In the genomic region with DNA sequence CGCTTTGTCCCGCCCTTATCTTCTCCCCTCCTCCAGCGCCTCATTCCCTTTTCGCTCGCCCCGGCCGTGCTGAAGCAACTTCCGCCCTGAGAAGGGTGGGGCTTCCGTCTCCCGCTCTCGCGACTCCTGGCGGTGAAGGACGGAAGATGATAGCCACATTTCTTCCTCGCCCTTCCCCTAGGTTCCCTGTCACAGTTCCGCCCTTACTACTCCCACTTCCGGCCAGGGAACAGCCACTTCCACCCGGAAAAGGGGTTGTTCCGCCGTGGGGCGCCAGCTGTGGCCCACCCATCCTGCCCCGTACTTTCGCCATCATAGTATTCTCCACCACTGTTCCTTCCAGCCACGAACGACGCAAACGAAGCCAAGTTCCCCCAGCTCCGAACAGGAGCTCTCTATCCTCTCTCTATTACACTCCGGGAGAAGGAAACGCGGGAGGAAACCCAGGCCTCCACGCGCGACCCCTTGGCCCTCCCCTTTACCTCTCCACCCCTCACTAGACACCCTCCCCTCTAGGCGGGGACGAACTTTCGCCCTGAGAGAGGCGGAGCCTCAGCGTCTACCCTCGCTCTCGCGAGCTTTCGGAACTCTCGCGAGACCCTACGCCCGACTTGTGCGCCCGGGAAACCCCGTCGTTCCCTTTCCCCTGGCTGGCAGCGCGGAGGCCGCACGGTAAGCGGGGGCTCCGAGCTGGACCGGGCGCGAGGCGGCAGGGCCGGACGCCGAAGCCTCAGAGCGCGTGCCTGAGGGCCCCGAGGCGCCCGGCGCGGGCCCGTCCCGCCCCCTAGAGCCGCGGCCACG, we compare ENCODE assay signal across 8 cellular contexts. TPM values are rescaled to one million over a fixed set of nuclear protein-coding genes. Genes with fewer than 3 reads are reported as not detected.
DNase-seq lines count a peak whose midpoint lies in the region; ATAC-seq, FAIRE-seq and TF ChIP-seq lines count a peak whose summit lies in the region.

A gene (plus strand): TSS at position 638 of the 801 bp plus-strand sequence. CDS start 520 bp downstream, outside the sequence.

- peak within 1 kb of the TSS; percentile 38 for H2BK120ac ChIP-seq in H1 (replicated peaks; ENCODE audit: low read depth, low read length)
- H2BK120ac ChIP-seq in mesenchymal stem cell (ENCODE audit: low read depth, low read length): peak within 1 kb of the TSS; percentile 88

- H3K27ac Mint-ChIP-seq in activated CD8-positive, alpha-beta memory T cell treated with anti-CD3 and anti-CD28 coated beads, Interleukin-2, amount 10 ng/mL, durations not matched to agents 7 days and 5 days: peak within 1 kb of the TSS; percentile 94

- peak within 1 kb of the TSS; percentile 87 for H3K4me3 Mint-ChIP-seq in activated CD8-positive, alpha-beta memory T cell treated with anti-CD3 and anti-CD28 coated beads, Interleukin-2, amount 10 ng/mL, durations not matched to agents 7 days and 5 days

- no peak for TF ChIP-seq EP300 in H1 (IDR thresholded peaks at IDR 0.05; ENCODE audit: borderline replicate concordance in 1 of 2, low read depth in 2 of 2, low read length in 2 of 2)

- peaks cover 2% of the 10 kb centered on the region for H3K27me3 Mint-ChIP-seq in activated CD8-positive, alpha-beta memory T cell treated with anti-CD3 and anti-CD28 coated beads, Interleukin-2, amount 10 ng/mL, durations not matched to agents 7 days and 5 days

- peak; percentile 71 for ATAC-seq in GM21390 (IDR thresholded peaks at IDR 0.05; ENCODE audit: unreplicated experiment)
- peak; percentile 87 for ATAC-seq in activated CD8-positive, alpha-beta memory T cell treated with anti-CD3 and anti-CD28 coated beads, Interleukin-2, amount 10 ng/mL, durations not matched to agents 7 days and 5 days

- no peak within 1 kb of the TSS for H2BK20ac ChIP-seq in H1 (ENCODE audit: low read length)

- H3K9me3 Mint-ChIP-seq in activated CD8-positive, alpha-beta memory T cell treated with anti-CD3 and anti-CD28 coated beads, Interleukin-2, amount 10 ng/mL, durations not matched to agents 7 days and 5 days (ENCODE audit: low read depth): no peaks in the 10 kb centered on the region

- H3K18ac ChIP-seq in H1 (ENCODE audit: extremely low read depth, low read length): peak within 1 kb of the TSS; percentile 92
- H3K18ac ChIP-seq in mesenchymal stem cell (ENCODE audit: low read depth in 1 of 2, low read length in 2 of 2): peak within 1 kb of the TSS; percentile 85 to 94

- DNase-seq in D341Med (ENCODE audit: low spot score) (peak; percentile 96), NT2/D1 (ENCODE audit: low read depth, low spot score) (peak; percentile 94), H1 (ENCODE audit: low read depth in 1 of 2, low spot score in 2 of 2) (peak; percentile 98 to 99), mesenchymal stem cell (peak; percentile 99)
- DNase-seq in activated CD8-positive, alpha-beta memory T cell treated with anti-CD3 and anti-CD28 coated beads, Interleukin-2, amount 10 ng/mL, durations not matched to agents 7 days and 5 days: peak; percentile 99
- DNase-seq in stimulated activated CD8-positive, alpha-beta memory T cell treated with anti-CD3 and anti-CD28 coated beads, Interleukin-12 subunit alpha, Interleukin-12 subunit beta, amount 100 ng/mL, for 4 hours (ENCODE audit: low read depth): peak; percentile 97

- peak within 1 kb of the TSS; percentile 93 for H3K56ac ChIP-seq in H1 (replicated peaks; ENCODE audit: insufficient read length, low read depth, low read length)

- H3K79me2 ChIP-seq in H1 (ENCODE audit: control insufficient read depth in 1 of 2, insufficient read depth in 2 of 2, low read length in 2 of 2): peaks cover 22 to 47% of the 10 kb centered on the region in 2 experiments

- no peak within 1 kb of the TSS for H3K14ac ChIP-seq in H1 (ENCODE audit: insufficient read length)
- peak within 1 kb of the TSS; percentile 89 to 93 for H3K14ac ChIP-seq in mesenchymal stem cell (ENCODE audit: low read length in 2 of 2)

- H2BK15ac ChIP-seq in H1 (ENCODE audit: low read length): peak within 1 kb of the TSS; percentile 36; the same call in 1 of the 2 replicates
- peak within 1 kb of the TSS; percentile 44 for H2BK15ac ChIP-seq in mesenchymal stem cell (ENCODE audit: low read depth, poor library complexity, severe bottlenecking)

- H4K8ac ChIP-seq in H1 (ENCODE audit: extremely low read depth, insufficient read depth, low read length): peak within 1 kb of the TSS; percentile 94
- peak within 1 kb of the TSS; percentile 90 for H4K8ac ChIP-seq in mesenchymal stem cell (ENCODE audit: low read length)

- H3K4me2 ChIP-seq in H1 (ENCODE audit: insufficient read depth in 1 of 2, low read depth in 2 of 2, low read length in 2 of 2) (peak within 1 kb of the TSS; percentile 92 to 97), mesenchymal stem cell (ENCODE audit: low read length, poor library complexity, severe bottlenecking) (peak within 1 kb of the TSS; percentile 69)

- H3K23me2 ChIP-seq in H1 (ENCODE audit: low read depth, low read length): peaks cover 6% of the 10 kb centered on the region

- peaks cover 16 to 21% of the 10 kb centered on the region in 2 experiments for H4K20me1 ChIP-seq in H1 (replicated peaks in 1 of 2; ENCODE audit: control insufficient read depth in 1 of 2, insufficient read depth in 2 of 2, low read length in 2 of 2)

- H3K9ac ChIP-seq in HUES48 (ENCODE audit: low read depth, low read length): peak within 1 kb of the TSS; percentile 99
- peak within 1 kb of the TSS; percentile 100 for H3K9ac ChIP-seq in NT2/D1 (ENCODE audit: insufficient read length, low read depth)
- peak within 1 kb of the TSS; percentile 98 to 100 (median 99) for H3K9ac ChIP-seq in H1 (replicated peaks in 1 of 4; ENCODE audit: extremely low read depth in 1 of 4, low read depth in 3 of 4, low read length in 3 of 4)
- peak within 1 kb of the TSS; percentile 100 for H3K9ac ChIP-seq in mesenchymal stem cell (ENCODE audit: low read length)

- peaks cover 46% of the 10 kb centered on the region for H3K4me1 Mint-ChIP-seq in activated CD8-positive, alpha-beta memory T cell treated with anti-CD3 and anti-CD28 coated beads, Interleukin-2, amount 10 ng/mL, durations not matched to agents 7 days and 5 days

- H3K4me1 ChIP-seq in HUES48 (ENCODE audit: control insufficient read depth, insufficient read depth, low read length) (peaks cover 21% of the 10 kb centered on the region), NT2/D1 (ENCODE audit: insufficient read depth, insufficient read length) (peaks cover 10% of the 10 kb centered on the region), H1 (replicated peaks in 1 of 4; ENCODE audit: control insufficient read depth in 3 of 4, insufficient read depth in 4 of 4, low read length in 3 of 4) (peaks cover 3 to 26% (median 14%) of the 10 kb centered on the region in 4 experiments), mesenchymal stem cell (ENCODE audit: control insufficient read depth, insufficient read depth, low read depth, low read length) (peaks cover 22% of the 10 kb centered on the region)

- H2AFZ ChIP-seq in H1 (ENCODE audit: low read length): no peak within 1 kb of the TSS
- peak within 1 kb of the TSS; percentile 64 for H2AFZ ChIP-seq in mesenchymal stem cell (ENCODE audit: low read depth, low read length)

- CTCF ChIA-PET in activated CD8-positive, alpha-beta memory T cell treated with anti-CD3 and anti-CD28 coated beads, Interleukin-2, amount 10 ng/mL, durations not matched to agents 7 days and 5 days (lab: Charles Lee): interaction anchor here (0.7 to 4.7 kb wide), 24 partner anchors 9 to 175 kb away, joined by 3 to 83 read pairs (median 4); a partner anchor contains a TSS
- CTCF ChIA-PET in H1 (lab: Charles Lee; ENCODE audit: partially characterized antibody): interaction anchor here (0.5 to 2.7 kb wide), 8 partner anchors 9 to 107 kb away, joined by 3 to 12 read pairs (median 6); a partner anchor contains a TSS

- H3K27me3 ChIP-seq in HUES48 (ENCODE audit: control insufficient read depth, insufficient read depth, low read length): no peaks in the 10 kb centered on the region
- no peaks in the 10 kb centered on the region for H3K27me3 ChIP-seq in NT2/D1 (ENCODE audit: insufficient read depth, insufficient read length)
- no peaks in the 10 kb centered on the region for H3K27me3 ChIP-seq in H1 (replicated peaks in 1 of 4; ENCODE audit: control insufficient read depth in 3 of 4, extremely low read depth in 1 of 4, insufficient read depth in 3 of 4, low read length in 3 of 4)
- peaks cover 4 to 5% of the 10 kb centered on the region in 2 experiments for H3K27me3 ChIP-seq in mesenchymal stem cell (ENCODE audit: control insufficient read depth in 1 of 2, insufficient read depth in 1 of 2, low read length in 2 of 2)

- H3K79me1 ChIP-seq in H1 (ENCODE audit: low read depth, low read length) (peaks cover 18% of the 10 kb centered on the region), mesenchymal stem cell (replicated peaks; ENCODE audit: low read length, poor library complexity, severe bottlenecking) (no peaks in the 10 kb centered on the region)

- H2AK5ac ChIP-seq in H1 (ENCODE audit: low read depth, low read length) (peak within 1 kb of the TSS; percentile 78), mesenchymal stem cell (ENCODE audit: low read length, severe bottlenecking) (peak within 1 kb of the TSS; percentile 92)

- no peak within 1 kb of the TSS for H3K23ac ChIP-seq in H1 (ENCODE audit: insufficient read length)
- peak within 1 kb of the TSS; percentile 56 to 90 for H3K23ac ChIP-seq in mesenchymal stem cell (ENCODE audit: low read length in 2 of 2)

- TF ChIP-seq CTCF in H1 (IDR thresholded peaks at IDR 0.05; ENCODE audit: control extremely low read depth in 1 of 3, insufficient read depth in 1 of 3, low read depth in 1 of 3, low read length in 3 of 3): peak; percentile 45 to 76 (median 54)

- peaks cover 44% of the 10 kb centered on the region for H3K36me3 ChIP-seq in HUES48 (ENCODE audit: control insufficient read depth, insufficient read depth, low read length)
- peaks cover 45% of the 10 kb centered on the region for H3K36me3 ChIP-seq in NT2/D1 (ENCODE audit: insufficient read depth, insufficient read length, low read length)
- H3K36me3 ChIP-seq in H1 (ENCODE audit: control insufficient read depth in 2 of 4, insufficient read depth in 4 of 4, low read length in 3 of 4): peaks cover 37 to 44% (median 40%) of the 10 kb centered on the region in 4 experiments
- peaks cover 38 to 41% of the 10 kb centered on the region in 2 experiments for H3K36me3 ChIP-seq in mesenchymal stem cell (ENCODE audit: control insufficient read depth in 1 of 2, insufficient read depth in 2 of 2, low read depth in 1 of 2, low read length in 2 of 2)

- peaks cover 42% of the 10 kb centered on the region for H3K36me3 Mint-ChIP-seq in activated CD8-positive, alpha-beta memory T cell treated with anti-CD3 and anti-CD28 coated beads, Interleukin-2, amount 10 ng/mL, durations not matched to agents 7 days and 5 days

- peak; percentile 92 to 96 for TF ChIP-seq POLR2A in H1 (IDR thresholded peaks at IDR 0.05; ENCODE audit: control extremely low read depth in 1 of 2, low read depth in 2 of 2, low read length in 2 of 2)

- no peak for TF ChIP-seq RAD21 in H1 (IDR thresholded peaks at IDR 0.05 in 1 of 2, conservative IDR thresholded peaks at IDR 0.05 in 1 of 2; ENCODE audit: low read depth in 2 of 2, low read length in 2 of 2)

- H2BK5ac ChIP-seq in H1 (ENCODE audit: low read depth, low read length) (peak within 1 kb of the TSS; percentile 98), mesenchymal stem cell (ENCODE audit: low read depth, low read length, poor library complexity, severe bottlenecking) (peak within 1 kb of the TSS; percentile 98)

- H3K4ac ChIP-seq in H1 (replicated peaks; ENCODE audit: insufficient read length, low read depth, low read length) (peak within 1 kb of the TSS; percentile 100), mesenchymal stem cell (ENCODE audit: low read depth in 1 of 2, low read length in 2 of 2) (peak within 1 kb of the TSS; percentile 93 to 96)

- peak; percentile 50 for FAIRE-seq in H1 (lab: Jason Lieb, UNC)

- H2BK12ac ChIP-seq in H1 (ENCODE audit: low read depth, low read length) (no peak within 1 kb of the TSS), mesenchymal stem cell (ENCODE audit: low read length in 2 of 2) (no peak within 1 kb of the TSS)

- H3K9me3 ChIP-seq in HUES48 (ENCODE audit: control insufficient read depth, insufficient read depth, low read length) (no peaks in the 10 kb centered on the region), NT2/D1 (ENCODE audit: insufficient read depth, low read length) (no peaks in the 10 kb centered on the region), H1 (ENCODE audit: insufficient read depth in 2 of 2, low read depth in 1 of 2, low read length in 1 of 2) (no peaks in the 10 kb centered on the region), mesenchymal stem cell (ENCODE audit: control insufficient read depth, low read length) (no peaks in the 10 kb centered on the region)

- peak within 1 kb of the TSS; percentile 75 for H4K5ac ChIP-seq in H1 (ENCODE audit: insufficient read length, low read depth, low read length)

- 1% methylated on average over 36 of the region's 76 CpGs; no CpG with 5 or more reads in 1 of the 2 experiments for WGBS in H1 (ENCODE audit: extremely low coverage in 1 of 2, insufficient coverage in 1 of 2, insufficient read length in 1 of 2, insufficient replicate concordance in 2 of 2, low coverage in 1 of 2, low lambda C conversion rate in 2 of 2, missing lambda C conversion rate in 1 of 2), 2 experiments
- WGBS in mesenchymal stem cell: under 1% methylated on average over 65 of the region's 76 CpGs

- H3K4me3 ChIP-seq in HUES48 (ENCODE audit: low read depth, low read length): peak within 1 kb of the TSS; percentile 79
- H3K4me3 ChIP-seq in NT2/D1 (ENCODE audit: insufficient read length, low read depth): peak within 1 kb of the TSS; percentile 99
- H3K4me3 ChIP-seq in H1 (ENCODE audit: extremely low read depth in 1 of 4, insufficient read depth in 2 of 4, low read depth in 3 of 4, low read length in 4 of 4): peak within 1 kb of the TSS; percentile 81 to 99 (median 96)
- H3K4me3 ChIP-seq in mesenchymal stem cell (ENCODE audit: insufficient read depth in 1 of 2, low read depth in 1 of 2, low read length in 2 of 2): peak within 1 kb of the TSS; percentile 87 to 100

- H4K91ac ChIP-seq in H1 (replicated peaks; ENCODE audit: insufficient read length, low read length) (peak within 1 kb of the TSS; percentile 96), mesenchymal stem cell (ENCODE audit: low read length) (peak within 1 kb of the TSS; percentile 90)

- POLR2A ChIA-PET in H1 (lab: Charles Lee; ENCODE audit: partially characterized antibody): interaction anchor here (0.5 to 7.9 kb wide), 43 partner anchors 9 to 1200 kb away, joined by 3 to 200 read pairs (median 4); a partner anchor contains a TSS

- H3K27ac ChIP-seq in HUES48 (ENCODE audit: low read depth, low read length) (peak within 1 kb of the TSS; percentile 92), H1 (ENCODE audit: low read depth, low read length) (peak within 1 kb of the TSS; percentile 95), mesenchymal stem cell (ENCODE audit: low read length, poor library complexity, severe bottlenecking) (peak within 1 kb of the TSS; percentile 98)

RNA-seq across cellular contexts. Expression of the gene that starts here (rescaled TPM):
- total RNA-seq in activated CD8-positive, alpha-beta memory T cell treated with anti-CD3 and anti-CD28 coated beads, Interleukin-2, amount 10 ng/mL, durations not matched to agents 7 days and 5 days: 1,000 to 10,000 TPM; 3,135 to 3,310 TPM
- 2,817 and 2,831 TPM in 2 replicates for total RNA-seq in H1 (2021; fragmentation: NEBNext Ultra II Directional; extraction: Animal tissue kit (Norgen Biotek cat#: 25700))
- 5,751 and 9,112 TPM in 2 replicates for polyA plus RNA-seq in H1 (2011; rRNA removed)
- polyA plus RNA-seq in H1 (2011; cell fraction: cytosol; rRNA removed): 5,170 TPM
- polyA plus RNA-seq in H1 (2011; cell fraction: nucleus; rRNA removed): 1,732 TPM
- polyA plus RNA-seq in H1 (2012, experiment 1 of 2): 3,684 to 5,048 TPM (median 4,659 TPM) in 4 replicates
- polyA plus RNA-seq in H1 (2012, experiment 2 of 2): 6,526 TPM
- polyA plus RNA-seq in H1 (2013, experiment 1 of 2): 3,247 TPM
- polyA plus RNA-seq in H1 (2013, experiment 2 of 2): 3,131 TPM
- polyA minus RNA-seq in H1 (2011; rRNA and poly(A)+ RNA removed): 334 and 573 TPM in 2 replicates
- polyA minus RNA-seq in H1 (2011; cell fraction: cytosol; rRNA and poly(A)+ RNA removed): 1,472 TPM
- polyA minus RNA-seq in H1 (2011; cell fraction: nucleus; rRNA and poly(A)+ RNA removed): 675 TPM
- 2,789 TPM for polyA plus RNA-seq in mesenchymal stem cell (2013, experiment 1 of 2)
- polyA plus RNA-seq in mesenchymal stem cell (2013, experiment 2 of 2): 2,879 TPM

Comparison
In these comparisons a context has a peak if more than half of its experiments do, and no peak if none do; other contexts are left out.
1. Peak in every context shown above with its lines: DNase-seq, ATAC-seq, H3K4me3 ChIP-seq and H3K27ac ChIP-seq.